30 cellular contexts compared by ENCODE assay signal in the genomic region with DNA sequence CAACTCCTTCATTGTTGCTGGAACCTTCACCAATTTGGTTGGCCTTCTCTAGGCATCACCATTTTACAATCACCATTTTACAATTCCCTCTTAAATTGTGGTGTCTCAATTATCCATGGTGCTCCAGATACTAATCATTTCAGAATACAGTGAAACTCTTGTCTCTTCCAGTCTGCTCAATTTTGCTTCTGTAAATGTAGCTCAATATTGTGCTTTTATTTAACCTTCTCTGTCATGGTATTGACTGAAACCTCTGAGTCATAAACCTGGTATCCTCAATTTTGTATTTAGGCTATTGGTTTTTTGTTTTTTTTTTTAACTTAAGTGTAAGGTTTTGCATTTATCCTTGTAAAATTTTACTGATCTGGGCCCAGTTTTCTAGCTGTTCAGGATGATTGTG. TPM values are rescaled to one million over a fixed set of nuclear protein-coding genes. Genes with fewer than 3 reads are reported as not detected.
A peak's percentile ranks its signal among the peaks of the same experiment; 100 is the strongest.
DNase-seq lines count a peak whose midpoint lies in the region; ATAC-seq and TF ChIP-seq lines count a peak whose summit lies in the region.
"Had no signal": no experiment of that assay in that cellular context is flagged by ENCODE, and none has a peak within 500 bp of the region (broad histone marks: within the 10 kb centered on the region; RNA-seq: fewer than 3 reads in every experiment).

No MANE protein-coding gene starts in this region.

- H3K4me1 ChIP-seq in PC-3 (ENCODE audit: insufficient read depth, low read length), result peaks cover 60% of the 10 kb centered on the region
- H3K4me1 ChIP-seq in adrenal gland (replicated peaks in 1 of 2), result peaks cover 5 to 40% of the 10 kb centered on the region in 2 donors

- intact Hi-C loops in PC-3 (cut with micrococcal nuclease), result loop anchor here (1.0 to 5.0 kb wide), 2 partner anchors 50 to 175 kb away; no protein-coding TSS in a partner anchor
- intact Hi-C loops in dorsolateral prefrontal cortex (cut with DNase I), result loop anchor here in 1 of 2 donors (5.0 kb wide), 1 partner anchor 50 kb away; no protein-coding TSS in a partner anchor
- intact Hi-C loops in adrenal gland (cut with DNase I), result loop anchor here in 1 of 2 donors (10.0 kb wide), 1 partner anchor 73 kb away; no protein-coding TSS in a partner anchor

- H3K4me3 Mint-ChIP-seq in osteocyte (ENCODE audit: unreplicated experiment), result no peak overlapping the region
- H3K4me3 Mint-ChIP-seq: central memory CD8-positive, alpha-beta T cell; nephron progenitor cell had no signal

- H3K4me2 ChIP-seq in PC-3 (ENCODE audit: low read length), result peak overlapping the region; percentile 65
- H3K4me2 ChIP-seq: KMS-11 had no signal

- ATAC-seq in PC-3, result peak; percentile 53
- ATAC-seq in GM21423 (IDR thresholded peaks at IDR 0.05; ENCODE audit: unreplicated experiment), result no peak
- ATAC-seq: activated naive CD4-positive, alpha-beta T cell treated with anti-CD3 and anti-CD28 coated beads, Interleukin-2, amount 50 U/mL, for 72 hours; HCT116 had no signal

- POLR2A ChIA-PET in PC-3 (lab: Charles Lee; ENCODE audit: unreplicated experiment), result no interaction called here

- peaks cover 63% of the 10 kb centered on the region for H3K4me1 Mint-ChIP-seq in osteocyte (ENCODE audit: unreplicated experiment)
- H3K4me1 Mint-ChIP-seq: central memory CD8-positive, alpha-beta T cell had no signal

- no peaks in the 10 kb centered on the region for H3K27me3 Mint-ChIP-seq in osteocyte (ENCODE audit: unreplicated experiment)
- H3K27me3 Mint-ChIP-seq: central memory CD8-positive, alpha-beta T cell had no signal

- H3K27ac ChIP-seq in PC-3 (ENCODE audit: low read length), result peak overlapping the region; percentile 85
- H3K27ac ChIP-seq in dorsolateral prefrontal cortex, result peak overlapping the region in 55 of 59 donors; percentile 11 to 96 (median 90)
- peak overlapping the region in 2 of 5 donors; percentile 38 to 86 for H3K27ac ChIP-seq in adrenal gland
- H3K27ac ChIP-seq: KMS-11, tibial nerve had no signal

- H3K9ac ChIP-seq in PC-3 (ENCODE audit: low read length), result peak overlapping the region; percentile 15
- H3K9ac ChIP-seq: KMS-11 had no signal

- H3K9me3 ChIP-seq in PC-3 (ENCODE audit: low read length), result no peaks in the 10 kb centered on the region
- no peaks in the 10 kb centered on the region for H3K9me3 ChIP-seq in adrenal gland (replicated peaks in 1 of 3)
- H3K9me3 ChIP-seq: BE2C, ovary, tibial nerve had no signal

- 0 out of 2 replicates have a peak overlapping the region, but pooled peaks have one; percentile 19 for H3K4me3 ChIP-seq in PC-3 (ENCODE audit: low read length)
- H3K4me3 ChIP-seq in dorsolateral prefrontal cortex, result no peak overlapping the region
- no peak overlapping the region for H3K4me3 ChIP-seq in adrenal gland
- H3K4me3 ChIP-seq: lung, ovary, tibial nerve had no signal

- H3K27me3 ChIP-seq in PC-3 (ENCODE audit: low read length), result no peaks in the 10 kb centered on the region
- no peaks in the 10 kb centered on the region for H3K27me3 ChIP-seq in dorsolateral prefrontal cortex
- H3K27me3 ChIP-seq in adrenal gland, result no peaks in the 10 kb centered on the region
- H3K27me3 ChIP-seq: BE2C, ovary, tibial nerve had no signal

- H4K20me1 ChIP-seq in PC-3 (ENCODE audit: low read length), result no peaks in the 10 kb centered on the region

- H3K9me2 ChIP-seq in PC-3 (replicated peaks; ENCODE audit: low read length), result no peaks in the 10 kb centered on the region

- H2AFZ ChIP-seq in PC-3 (ENCODE audit: low read length), result no peak overlapping the region; the same call in 1 of the 2 replicates

- peak overlapping the region; percentile 94 for H3K27ac Mint-ChIP-seq in osteocyte (ENCODE audit: unreplicated experiment)
- H3K27ac Mint-ChIP-seq: activated naive CD4-positive, alpha-beta T cell treated with anti-CD3 and anti-CD28 coated beads, Interleukin-2, amount 50 U/mL, for 72 hours; activated T-helper 2 cell treated with anti-CD3 and anti-CD28 coated beads, Interferon-gamma antibody, Interleukin-2, Interleukin-4, amounts not matched to agents 10 μg/mL and 5 μg/mL and 100 μg/mL, durations not matched to agents 14 hours and 24 hours and 36 hours; nephron progenitor cell had no signal

- BruUV-seq in PC-3 (replicated peaks; lab: Mats Ljungman, UMichigan), result no TSS peak

- H3F3A ChIP-seq in PC-3 (ENCODE audit: low read length, unreplicated experiment), result peaks cover 10% of the 10 kb centered on the region

- peak; percentile 30 for DNase-seq in ELR (ENCODE audit: low read depth)
- DNase-seq in PC-3, result peak; percentile 70
- DNase-seq in dorsolateral prefrontal cortex, result no peak
- no peak for DNase-seq in osteocyte (ENCODE audit: extremely low spot score, unreplicated experiment)
- DNase-seq in DMS153 (lab: John Stamatoyannopoulos, UW), result no peak
- DNase-seq in adrenal gland, result no peak
- DNase-seq in UCSD-AML1 (lab: John Stamatoyannopoulos, UW; ENCODE audit: unreplicated experiment), result no peak
- DNase-seq: ACHN; activated CD4-positive, alpha-beta T cell treated with anti-CD3 and anti-CD28 coated beads, Interleukin-2, amount 50 U/mL, for 48 hours; activated CD4-positive, CD25-positive, alpha-beta regulatory T cell; activated CD8-positive, alpha-beta memory T cell treated with anti-CD3 and anti-CD28 coated beads, Interleukin-2, amount 50 U/mL, for 4 hours; BE2C; DMS79 treated with DMSO at 0.1 percent for 48 hours; head of caudate nucleus; kidney glomerular epithelial cell; NCI-H1436 treated with DMSO at 0.1 percent for 48 hours; nephron progenitor cell; OCI-M1; ovary; retina; Right ventricle myocardium superior; stimulated activated CD4-positive, alpha-beta T cell treated with anti-CD3 and anti-CD28 coated beads, Interleukin-2, amount 100 ng/mL, for 24 hours had no signal

- no peaks in the 10 kb centered on the region for H3K79me2 ChIP-seq in PC-3 (ENCODE audit: low read length)

- TF ChIP-seq POLR2A in adrenal gland (IDR thresholded peaks at IDR 0.05), result no peak

- H3K36me3 ChIP-seq in PC-3 (ENCODE audit: low read depth, low read length), result peaks cover 4% of the 10 kb centered on the region; the same call in 1 of the 2 replicates
- peaks cover 0 to 52% of the 10 kb centered on the region in 2 donors for H3K36me3 ChIP-seq in adrenal gland (replicated peaks in 1 of 2)
- H3K36me3 ChIP-seq: BE2C, ovary had no signal

- peaks cover 39% of the 10 kb centered on the region for H3K36me3 Mint-ChIP-seq in osteocyte (ENCODE audit: unreplicated experiment)

- peaks cover 4% of the 10 kb centered on the region for H3K9me3 Mint-ChIP-seq in osteocyte (ENCODE audit: unreplicated experiment)
- H3K9me3 Mint-ChIP-seq: activated naive CD4-positive, alpha-beta T cell treated with anti-CD3 and anti-CD28 coated beads, Interleukin-2, amount 50 U/mL, for 72 hours; activated T-helper 2 cell treated with anti-CD3 and anti-CD28 coated beads, Interferon-gamma antibody, Interleukin-2, Interleukin-4, amounts not matched to agents 10 μg/mL and 5 μg/mL and 100 μg/mL, durations not matched to agents 14 hours and 24 hours and 36 hours; central memory CD8-positive, alpha-beta T cell had no signal

- CTCF ChIA-PET in PC-3 (lab: Charles Lee), result no interaction called here

- no peak for TF ChIP-seq CTCF in PC-3 (conservative IDR thresholded peaks at IDR 0.05; ENCODE audit: low read depth, low read length)
- TF ChIP-seq CTCF in dorsolateral prefrontal cortex (IDR thresholded peaks at IDR 0.05 in 54 of 56, conservative IDR thresholded peaks at IDR 0.05 in 2 of 56; ENCODE audit: low read depth in 1 of 56, partially characterized antibody in 56 of 56), result no peak
- TF ChIP-seq CTCF in osteocyte (IDR thresholded peaks at IDR 0.05), result no peak
- TF ChIP-seq CTCF in adrenal gland (IDR thresholded peaks at IDR 0.05), result no peak

RNA-seq across cellular contexts. Expression of gene STRADB, which starts 16.1 kb away (rescaled TPM):
- 27.8 and 28.9 TPM in 2 replicates for total RNA-seq in PC-3 (2014; rRNA removed)
- 10 to 100 TPM; 22.7 to 49.9 (median 33.9) TPM for total RNA-seq in dorsolateral prefrontal cortex
- 18.5 and 23.7 TPM in 2 replicates for total RNA-seq in osteocyte
- 100 to 1,000 TPM in 3 of 8 donors, 10 to 100 TPM in 5; 51.2 to 154 (median 97.6) TPM for total RNA-seq in adrenal gland
- 10 to 100 TPM; 65.1 to 94.4 (median 81.4) TPM for polyA plus RNA-seq in adrenal gland

RNA-seq across cellular contexts. Expression of gene TRAK2, which starts 16.4 kb away (rescaled TPM):
- total RNA-seq in PC-3 (2014; rRNA removed) (9.4 and 10.1 TPM in 2 replicates), dorsolateral prefrontal cortex (100 to 1,000 TPM in 3 of 120 experiments, 10 to 100 TPM in 117; 52.3 to 113 (median 69.5) TPM), osteocyte (36.2 and 38.7 TPM in 2 replicates), adrenal gland (10 to 100 TPM; 40.1 to 66.9 (median 49.9) TPM)
- polyA plus RNA-seq in adrenal gland, result 10 to 100 TPM; 17.6 to 36.8 (median 35.6) TPM

Comparison
In these comparisons a context has a peak if more than half of its experiments do, and no peak if none do; other contexts are left out.
1. DNase-seq: peak in ELR (single experiment) and PC-3 (single experiment); none in dorsolateral prefrontal cortex (0 of 10), osteocyte (single experiment), DMS153 (single experiment), adrenal gland (0 of 7) and UCSD-AML1 (single experiment).